28 cellular contexts compared by ENCODE assay signal in the genomic region with DNA sequence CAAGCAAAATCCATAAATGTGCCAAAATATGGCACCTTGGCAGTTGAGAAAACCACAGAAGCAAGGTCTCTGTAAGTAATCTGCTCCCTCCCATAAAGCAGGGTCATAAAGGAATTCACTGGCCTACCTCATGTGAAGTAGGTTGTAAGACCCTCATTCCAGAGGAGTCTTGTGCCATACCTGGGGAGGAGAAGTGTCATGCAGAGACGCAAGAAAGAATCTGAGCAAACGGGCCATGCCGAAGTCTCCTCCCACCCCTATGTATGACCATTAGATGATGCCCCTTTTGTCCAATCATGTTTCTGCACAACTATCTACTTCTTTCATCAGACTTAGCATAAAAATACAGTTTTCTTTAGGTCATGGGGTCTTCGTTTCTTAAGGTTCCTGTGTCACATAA. TPM values are rescaled to one million over a fixed set of nuclear protein-coding genes. Genes with fewer than 3 reads are reported as not detected.
DNase-seq lines count a peak whose midpoint lies in the region; ATAC-seq and TF ChIP-seq lines count a peak whose summit lies in the region.
"Had no signal": no experiment of that assay in that cellular context is flagged by ENCODE, and none has a peak within 500 bp of the region (broad histone marks: within the 10 kb centered on the region; RNA-seq: fewer than 3 reads in every experiment).

No MANE protein-coding gene starts in this region.

- peaks cover 0 to 8% of the 10 kb centered on the region in 2 experiments; a peak in 1 of 4 replicates for H3K79me1 ChIP-seq in IMR-90 (ENCODE audit: low read depth in 1 of 2, low read length in 2 of 2)
- no peaks in the 10 kb centered on the region for H3K79me1 ChIP-seq in neuronal stem cell (ENCODE audit: low read depth, low read length)

- H3K27me3 ChIP-seq in IMR-90 (ENCODE audit: control insufficient read depth, insufficient read depth, low read length), result 0 out of 2 replicates have a peak, but pooled peaks cover 2% of the 10 kb centered on the region
- H3K27me3 ChIP-seq in neuronal stem cell (ENCODE audit: control insufficient read depth in 3 of 3, insufficient read depth in 3 of 3, low read depth in 1 of 3, low read length in 3 of 3), result peaks cover 0 to 10% (median 0%) of the 10 kb centered on the region in 3 experiments
- peaks cover 15% of the 10 kb centered on the region for H3K27me3 ChIP-seq in endodermal cell (ENCODE audit: control insufficient read depth, insufficient read depth, low read length, poor library complexity, severe bottlenecking)
- H3K27me3 ChIP-seq: gastroesophageal sphincter, left lung, MG63, ovary, Peyer's patch, suprapubic skin, uterus had no signal

- no peaks in the 10 kb centered on the region for H3K9me3 Mint-ChIP-seq in activated T-helper 17 cell treated with anti-CD3 and anti-CD28 coated beads, Interleukin-2, amount 50 U/mL, for 72 hours
- H3K9me3 Mint-ChIP-seq in endodermal cell, result no peaks in the 10 kb centered on the region
- H3K9me3 Mint-ChIP-seq: naive B cell had no signal

- ATAC-seq in IMR-90 (ENCODE audit: low read depth), result no peak
- ATAC-seq in activated T-helper 17 cell treated with anti-CD3 and anti-CD28 coated beads, Interleukin-2, amount 50 U/mL, for 72 hours (replicated peaks), result no peak
- ATAC-seq: gastroesophageal sphincter, left lung had no signal

- CTCF ChIA-PET in IMR-90 (lab: Yijun Ruan, JAX), result no interaction called here
- CTCF ChIA-PET in RWPE1 (lab: Yijun Ruan, JAX), result interaction anchor here (1.2 kb wide), 1 partner anchor 86 kb away, joined by 4 read pairs; no protein-coding TSS in a partner anchor

- DNase-seq in activated CD8-positive, alpha-beta memory T cell treated with anti-CD3 and anti-CD28 coated beads for 24 hours, result peak; percentile 52
- no peak for DNase-seq in activated CD8-positive, alpha-beta memory T cell treated with anti-CD3 and anti-CD28 coated beads, Interleukin-2, amount 50 U/mL, for 4 hours
- no peak for DNase-seq in IMR-90
- no peak for DNase-seq in neuronal stem cell (ENCODE audit: low spot score)
- no peak for DNase-seq in Kasumi-1 (lab: John Stamatoyannopoulos, UW)
- no peak for DNase-seq in RWPE1 (ENCODE audit: low spot score)
- no peak for DNase-seq in endodermal cell
- DNase-seq: activated CD4-positive, alpha-beta T cell treated with anti-CD3 and anti-CD28 coated beads for 48 hours; activated effector memory CD4-positive, alpha-beta T cell treated with anti-CD3 and anti-CD28 coated beads, Interleukin-2, amount 50 U/mL, for 16 hours; amniotic stem cell; Calu3; EL; hippocampal formation; left lung; MG63; naive B cell; NCI-H1436; NCI-H446 treated with DMSO at 0.1 percent for 48 hours; Peyer's patch; retina; uterus had no signal

- H3K18ac ChIP-seq in IMR-90 (ENCODE audit: low read depth, low read length) (no peak overlapping the region), neuronal stem cell (ENCODE audit: low read length) (no peak overlapping the region)

- H2BK5ac ChIP-seq in IMR-90 (ENCODE audit: low read depth, low read length, poor library complexity, severe bottlenecking), result no peak overlapping the region
- H2BK5ac ChIP-seq in neuronal stem cell (ENCODE audit: low read length), result no peak overlapping the region

- H3K36me3 ChIP-seq in IMR-90 (ENCODE audit: control insufficient read depth, insufficient read depth, low read length), result no peaks in the 10 kb centered on the region
- no peaks in the 10 kb centered on the region for H3K36me3 ChIP-seq in neuronal stem cell (replicated peaks in 1 of 2; ENCODE audit: control insufficient read depth in 2 of 2, insufficient read depth in 2 of 2, low read length in 2 of 2)
- no peaks in the 10 kb centered on the region for H3K36me3 ChIP-seq in endodermal cell (ENCODE audit: control insufficient read depth, insufficient read depth, low read length)
- H3K36me3 ChIP-seq: gastroesophageal sphincter, left lung, MG63, ovary, Peyer's patch, suprapubic skin, uterus had no signal

- no peak overlapping the region for H2AK9ac ChIP-seq in IMR-90 (replicated peaks; ENCODE audit: low read depth, low read length, poor library complexity)

- H4K8ac ChIP-seq in IMR-90 (ENCODE audit: low read depth in 2 of 2, low read length in 2 of 2) (peak overlapping the region in 1 of 2 experiments; percentile 34; a peak in 1 of 4 replicates), neuronal stem cell (ENCODE audit: low read depth, low read length) (no peak overlapping the region)

- H2BK15ac ChIP-seq in IMR-90 (ENCODE audit: low read depth, low read length) (no peak overlapping the region), neuronal stem cell (ENCODE audit: low read length) (no peak overlapping the region)

- H4K91ac ChIP-seq in IMR-90 (ENCODE audit: insufficient read depth, low read depth, low read length) (no peak overlapping the region), neuronal stem cell (ENCODE audit: low read depth, low read length, poor library complexity) (no peak overlapping the region)

- H3K14ac ChIP-seq in IMR-90 (replicated peaks; ENCODE audit: low read depth, low read length) (no peak overlapping the region), neuronal stem cell (ENCODE audit: low read length) (no peak overlapping the region)

- H2AK5ac ChIP-seq in IMR-90 (ENCODE audit: low read depth, low read length) (no peak overlapping the region), neuronal stem cell (ENCODE audit: low read depth, low read length) (no peak overlapping the region)

- no peak overlapping the region for H3K23ac ChIP-seq in IMR-90 (ENCODE audit: low read depth, low read length)
- H3K23ac ChIP-seq in neuronal stem cell (ENCODE audit: low read depth, low read length, poor library complexity), result no peak overlapping the region

- TF ChIP-seq CTCF in IMR-90 (conservative IDR thresholded peaks at IDR 0.05; ENCODE audit: low read depth, low read length), result no peak
- no peak for TF ChIP-seq CTCF in RWPE1 (conservative IDR thresholded peaks at IDR 0.05; ENCODE audit: low read depth)
- no peak for TF ChIP-seq CTCF in endodermal cell (conservative IDR thresholded peaks at IDR 0.05)

- no peak for TF ChIP-seq POLR2A in IMR-90 (IDR thresholded peaks at IDR 0.05; ENCODE audit: low read depth, low read length)

- H3K9me3 ChIP-seq in IMR-90 (ENCODE audit: control insufficient read depth, insufficient read depth, low read length) (no peaks in the 10 kb centered on the region), neuronal stem cell (replicated peaks in 1 of 2; ENCODE audit: control insufficient read depth in 2 of 2, insufficient read depth in 1 of 2, low read depth in 1 of 2, low read length in 2 of 2) (no peaks in the 10 kb centered on the region), endodermal cell (ENCODE audit: control insufficient read depth, low read length) (no peaks in the 10 kb centered on the region)
- H3K9me3 ChIP-seq: gastroesophageal sphincter, left lung, MG63, ovary, Peyer's patch, suprapubic skin, uterus had no signal

- no peaks in the 10 kb centered on the region for H4K20me1 ChIP-seq in IMR-90 (ENCODE audit: insufficient read depth, low read length)

- no peak overlapping the region for H3K27ac Mint-ChIP-seq in activated T-helper 17 cell treated with anti-CD3 and anti-CD28 coated beads, Interleukin-2, amount 50 U/mL, for 72 hours
- no peak overlapping the region for H3K27ac Mint-ChIP-seq in endodermal cell

- TF ChIP-seq RAD21 in IMR-90 (IDR thresholded peaks at IDR 0.05; ENCODE audit: low read length), result no peak

- no peak overlapping the region for H3K4me3 ChIP-seq in IMR-90 (ENCODE audit: insufficient read depth, low read depth, low read length)
- H3K4me3 ChIP-seq in neuronal stem cell (ENCODE audit: low read length in 2 of 2), result no peak overlapping the region
- H3K4me3 ChIP-seq in endodermal cell (ENCODE audit: low read length), result no peak overlapping the region

- H3K4me1 ChIP-seq in IMR-90 (ENCODE audit: control insufficient read depth, insufficient read depth, low read length) (0 out of 2 replicates have a peak, but pooled peaks cover 2% of the 10 kb centered on the region), neuronal stem cell (ENCODE audit: control insufficient read depth in 2 of 2, insufficient read depth in 1 of 2, low read depth in 1 of 2, low read length in 2 of 2) (peaks cover 0 to 11% of the 10 kb centered on the region in 2 donors), endodermal cell (ENCODE audit: control insufficient read depth, insufficient read depth, low read length) (no peaks in the 10 kb centered on the region)
- H3K4me1 ChIP-seq: Peyer's patch, uterus had no signal

- H3K4me1 Mint-ChIP-seq in activated T-helper 17 cell treated with anti-CD3 and anti-CD28 coated beads, Interleukin-2, amount 50 U/mL, for 72 hours, result peaks cover 6% of the 10 kb centered on the region
- peaks cover 4% of the 10 kb centered on the region for H3K4me1 Mint-ChIP-seq in endodermal cell

- no peaks in the 10 kb centered on the region for H3K9me1 ChIP-seq in IMR-90 (ENCODE audit: insufficient read depth, low read length)

- H3K9ac ChIP-seq in IMR-90 (ENCODE audit: low read depth, low read length) (no peak overlapping the region), neuronal stem cell (ENCODE audit: low read depth, low read length, poor library complexity) (no peak overlapping the region), endodermal cell (ENCODE audit: extremely low read depth, low read length, poor library complexity, severe bottlenecking) (no peak overlapping the region)

- peak overlapping the region; percentile 89 for H3K4me3 Mint-ChIP-seq in activated T-helper 17 cell treated with anti-CD3 and anti-CD28 coated beads, Interleukin-2, amount 50 U/mL, for 72 hours
- no peak overlapping the region for H3K4me3 Mint-ChIP-seq in endodermal cell

- no peak overlapping the region for H4K5ac ChIP-seq in IMR-90 (ENCODE audit: low read depth, low read length)

- peak overlapping the region; percentile 24 for H2AFZ ChIP-seq in IMR-90 (replicated peaks; ENCODE audit: low read length, poor library complexity)
- peak overlapping the region; percentile 7 for H2AFZ ChIP-seq in neuronal stem cell (ENCODE audit: low read length)

- in situ Hi-C loops in IMR-90 (cut with MboI; ENCODE audit: low sequenced_read_pairs), result loop anchor here (5.0 kb wide), 1 partner anchor 87 kb away; no protein-coding TSS in a partner anchor

- H2BK120ac ChIP-seq in IMR-90 (ENCODE audit: low read depth, low read length), result no peak overlapping the region
- H2BK120ac ChIP-seq in neuronal stem cell (ENCODE audit: low read depth, low read length), result no peak overlapping the region

- POLR2A ChIA-PET in IMR-90 (lab: Charles Lee; ENCODE audit: unreplicated experiment) (no interaction called here), RWPE1 (lab: Yijun Ruan, JAX; ENCODE audit: low non-redundant PET) (no interaction called here)

- H3K56ac ChIP-seq in IMR-90 (ENCODE audit: extremely low read depth, insufficient read depth, low read length), result no peak overlapping the region

- no peaks in the 10 kb centered on the region for H3K27me3 Mint-ChIP-seq in activated T-helper 17 cell treated with anti-CD3 and anti-CD28 coated beads, Interleukin-2, amount 50 U/mL, for 72 hours
- H3K27me3 Mint-ChIP-seq in endodermal cell (ENCODE audit: insufficient read depth), result peaks cover 13% of the 10 kb centered on the region
- H3K27me3 Mint-ChIP-seq: naive B cell had no signal

- H2BK12ac ChIP-seq in neuronal stem cell (ENCODE audit: low read length), result no peak overlapping the region

- intact Hi-C loops in IMR-90 (cut with micrococcal nuclease), result no loop called here

- WGBS in IMR-90 (ENCODE audit: extremely low coverage in 2 of 2, insufficient read length in 1 of 2), 2 experiments, result no CpG with 5 or more reads among the region's 4 CpGs
- WGBS in neuronal stem cell (ENCODE audit: extremely low coverage in 2 of 2, insufficient read length in 2 of 2, insufficient replicate concordance in 1 of 2), 2 donors, result no CpG with 5 or more reads among the region's 4 CpGs
- 93 to 94% methylated on average over 3 to 4 of the region's 4 CpGs for WGBS in endodermal cell (ENCODE audit: insufficient coverage in 1 of 2, insufficient read length in 1 of 2), 2 experiments

- H2BK20ac ChIP-seq in IMR-90 (ENCODE audit: low read depth, low read length), result no peak overlapping the region

- no peak overlapping the region for H3K4ac ChIP-seq in IMR-90 (ENCODE audit: low read depth, low read length)
- no peak overlapping the region for H3K4ac ChIP-seq in neuronal stem cell (ENCODE audit: low read length)

- H3K4me2 ChIP-seq in IMR-90 (ENCODE audit: low read depth, low read length) (no peak overlapping the region), neuronal stem cell (ENCODE audit: insufficient read depth, low read length, poor library complexity, severe bottlenecking) (no peak overlapping the region)

- BruUV-seq in IMR-90 (replicated peaks; lab: Mats Ljungman, UMichigan), result no TSS peak

- H3K36me3 Mint-ChIP-seq in activated T-helper 17 cell treated with anti-CD3 and anti-CD28 coated beads, Interleukin-2, amount 50 U/mL, for 72 hours (ENCODE audit: low read depth), result peaks cover 7% of the 10 kb centered on the region
- H3K36me3 Mint-ChIP-seq in endodermal cell (ENCODE audit: low read depth), result no peaks in the 10 kb centered on the region
- H3K36me3 Mint-ChIP-seq: naive B cell had no signal

- H3K27ac ChIP-seq in IMR-90 (ENCODE audit: insufficient read depth, low read length), result no peak overlapping the region
- H3K27ac ChIP-seq in neuronal stem cell (replicated peaks; ENCODE audit: low read length), result no peak overlapping the region
- H3K27ac ChIP-seq in RWPE1, result no peak overlapping the region
- H3K27ac ChIP-seq in endodermal cell (ENCODE audit: low read depth, low read length), result no peak overlapping the region
- H3K27ac ChIP-seq: ovary had no signal

- dilution Hi-C loops in IMR-90 (cut with HindIII; ENCODE audit: low sequenced_read_pairs, unreplicated experiment), result no loop called here

RNA-seq across cellular contexts. Expression of gene NMUR1, which starts 14.6 kb away (rescaled TPM):
- total RNA-seq in IMR-90 (2012; rRNA removed), result not detected in 2 replicates
- not detected in 2 replicates for polyA plus RNA-seq in IMR-90 (2012; rRNA removed)
- polyA plus RNA-seq in IMR-90 (2012; cell fraction: cytosol; rRNA removed), result not detected in 2 replicates
- polyA plus RNA-seq in IMR-90 (2012; cell fraction: nucleus; rRNA removed; ENCODE audit: low replicate concordance), result not detected in 2 replicates
- under 1 TPM; 0.15 to 0.21 TPM for total RNA-seq in activated T-helper 17 cell treated with anti-CD3 and anti-CD28 coated beads, Interleukin-2, amount 50 U/mL, for 72 hours
- polyA plus RNA-seq in neuronal stem cell (2013, experiment 1 of 2), result 0.28 TPM
- 0.29 TPM for polyA plus RNA-seq in neuronal stem cell (2013, experiment 2 of 2)
- under 1 TPM; 0.07 to 0.29 TPM for total RNA-seq in endodermal cell
- 0.50 TPM for polyA plus RNA-seq in endodermal cell (2013, experiment 1 of 2)
- 0.25 TPM for polyA plus RNA-seq in endodermal cell (2013, experiment 2 of 2)
- total RNA-seq: A673, bronchial epithelial cell, Calu3 had no signal
- polyA plus RNA-seq: BJ had no signal

RNA-seq across cellular contexts. Expression of gene NCL, which starts 51.3 kb away (rescaled TPM):
- total RNA-seq in IMR-90 (2012; rRNA removed), result 289 and 506 TPM in 2 replicates
- polyA plus RNA-seq in IMR-90 (2012; rRNA removed), result 215 and 267 TPM in 2 replicates
- polyA plus RNA-seq in IMR-90 (2012; cell fraction: cytosol; rRNA removed), result 29.1 and 31.1 TPM in 2 replicates
- polyA plus RNA-seq in IMR-90 (2012; cell fraction: nucleus; rRNA removed; ENCODE audit: low replicate concordance), result 20.1 and 129 TPM in 2 replicates
- total RNA-seq in activated T-helper 17 cell treated with anti-CD3 and anti-CD28 coated beads, Interleukin-2, amount 50 U/mL, for 72 hours, result 100 to 1,000 TPM; 476 to 986 TPM
- 370 TPM for polyA plus RNA-seq in neuronal stem cell (2013, experiment 1 of 2)
- polyA plus RNA-seq in neuronal stem cell (2013, experiment 2 of 2), result 367 TPM
- 100 to 1,000 TPM; 774 to 785 TPM for total RNA-seq in endodermal cell
- 504 TPM for polyA plus RNA-seq in endodermal cell (2013, experiment 1 of 2)
- polyA plus RNA-seq in endodermal cell (2013, experiment 2 of 2), result 496 TPM
